ENCODE assay signal across 8 cellular contexts in genomic region chr7:131040467-131040932, GRCh38.
DNase-seq lines count a peak whose midpoint lies in the region; ATAC-seq and TF ChIP-seq lines count a peak whose summit lies in the region.

No MANE protein-coding gene starts in this region.

- POLR2A ChIA-PET in HEK293T (lab: Yijun Ruan, JAX) = interaction anchor here (0.7 kb wide), 1 partner anchor 58 kb away, joined by 3 read pairs; no protein-coding TSS in a partner anchor

- H3K36me3 ChIP-seq in WERI-Rb-1 (no peaks in the 10 kb centered on the region), endodermal cell (ENCODE audit: control insufficient read depth, insufficient read depth, low read length) (no peaks in the 10 kb centered on the region), subcutaneous abdominal adipose tissue (ENCODE audit: control insufficient read depth in 5 of 5, insufficient read depth in 5 of 5, low read length in 5 of 5) (peaks cover 0 to 7% (median 2%) of the 10 kb centered on the region in 5 donors)

- H3K27me3 Mint-ChIP-seq in endodermal cell (ENCODE audit: insufficient read depth) = no peaks in the 10 kb centered on the region

- TF ChIP-seq CTCF in WERI-Rb-1 (IDR thresholded peaks at IDR 0.05; ENCODE audit: low read depth, low read length) = peak; percentile 82
- peak; percentile 96 for TF ChIP-seq CTCF in endodermal cell (conservative IDR thresholded peaks at IDR 0.05)

- 11 to 17% methylated on average over 6 of the region's 6 CpGs for WGBS in endodermal cell (ENCODE audit: insufficient coverage in 1 of 2, insufficient read length in 1 of 2), 2 experiments

- peaks cover 3% of the 10 kb centered on the region for H3K36me3 Mint-ChIP-seq in endodermal cell (ENCODE audit: low read depth)

- H3K4me1 ChIP-seq in endodermal cell (ENCODE audit: control insufficient read depth, insufficient read depth, low read length) = no peaks in the 10 kb centered on the region
- H3K4me1 ChIP-seq in subcutaneous abdominal adipose tissue (ENCODE audit: control insufficient read depth in 5 of 5, insufficient read depth in 5 of 5, low read length in 5 of 5) = peaks cover 3 to 33% (median 23%) of the 10 kb centered on the region in 5 donors

- H3K4me3 ChIP-seq in WERI-Rb-1 (ENCODE audit: low read depth, low read length) (no peak overlapping the region), endodermal cell (ENCODE audit: low read length) (no peak overlapping the region), subcutaneous abdominal adipose tissue (ENCODE audit: low read depth in 1 of 5, low read length in 5 of 5) (no peak overlapping the region)

- CTCF ChIA-PET in HEK293T (lab: Yijun Ruan, JAX) = interaction anchor here (1.0 to 2.8 kb wide), 4 partner anchors 17 to 483 kb away, joined by 3 to 27 read pairs (median 4); no protein-coding TSS in a partner anchor

- H3K27ac Mint-ChIP-seq in endodermal cell = no peak overlapping the region

- peak; percentile 29 for DNase-seq in DMS 273 treated with DMSO at 0.1 percent for 48 hours (lab: John Stamatoyannopoulos, UW)
- peak; percentile 62 for DNase-seq in HEK293T (ENCODE audit: extremely low spot score)
- peak; percentile 61 for DNase-seq in NCI-H2171 treated with DMSO at 0.1 percent for 48 hours (lab: John Stamatoyannopoulos, UW)
- DNase-seq in WERI-Rb-1 = peak; percentile 37
- DNase-seq in endodermal cell = peak; percentile 83
- DNase-seq in lung microvascular endothelial cell (ENCODE audit: low read depth in 2 of 2) = peak; percentile 83

- H3K4me3 Mint-ChIP-seq in endodermal cell = no peak overlapping the region

- H3K9me3 ChIP-seq in WERI-Rb-1 (ENCODE audit: severe bottlenecking) (no peaks in the 10 kb centered on the region), endodermal cell (ENCODE audit: control insufficient read depth, low read length) (peaks cover 4% of the 10 kb centered on the region), subcutaneous abdominal adipose tissue (ENCODE audit: control insufficient read depth in 5 of 5, low read length in 5 of 5) (no peaks in the 10 kb centered on the region)

- H3K27me3 ChIP-seq in WERI-Rb-1 (ENCODE audit: insufficient read depth, low read depth, severe bottlenecking) (no peaks in the 10 kb centered on the region), endodermal cell (ENCODE audit: control insufficient read depth, insufficient read depth, low read length, poor library complexity, severe bottlenecking) (no peaks in the 10 kb centered on the region), subcutaneous abdominal adipose tissue (ENCODE audit: control insufficient read depth in 5 of 5, insufficient read depth in 4 of 5, low read length in 5 of 5) (no peaks in the 10 kb centered on the region)

- H3K27ac ChIP-seq in WERI-Rb-1 = no peak overlapping the region
- no peak overlapping the region for H3K27ac ChIP-seq in endodermal cell (ENCODE audit: low read depth, low read length)
- H3K27ac ChIP-seq in subcutaneous abdominal adipose tissue (ENCODE audit: low read depth, low read length) = peak overlapping the region; percentile 51

- H3K4me1 Mint-ChIP-seq in endodermal cell = peaks cover 11% of the 10 kb centered on the region

- H3K9me3 Mint-ChIP-seq in endodermal cell = peaks cover 3% of the 10 kb centered on the region

- H3K9ac ChIP-seq in endodermal cell (ENCODE audit: extremely low read depth, low read length, poor library complexity, severe bottlenecking) (no peak overlapping the region), subcutaneous abdominal adipose tissue (ENCODE audit: low read length in 5 of 5) (peak overlapping the region in 2 of 5 donors; percentile 15 to 30)

- ATAC-seq in GM21619 (IDR thresholded peaks at IDR 0.05; ENCODE audit: unreplicated experiment) = no peak

TF ChIP-seq in HEK293T, 16 proteins besides CTCF, POLR2A, EP300 and RAD21:
- TF ChIP-seq NFRKB (IDR thresholded peaks at IDR 0.05) (no peak), FOXM1 (IDR thresholded peaks at IDR 0.05; ENCODE audit: borderline replicate concordance) (no peak), SUZ12 (IDR thresholded peaks at IDR 0.05) (no peak), L3MBTL2 (conservative IDR thresholded peaks at IDR 0.05) (no peak), TARDBP (IDR thresholded peaks at IDR 0.05) (no peak), LEF1 (IDR thresholded peaks at IDR 0.05; ENCODE audit: borderline replicate concordance) (no peak), FOXK2 (IDR thresholded peaks at IDR 0.05) (no peak), HDGF (IDR thresholded peaks at IDR 0.05; ENCODE audit: borderline replicate concordance) (no peak)
- TF ChIP-seq, protein P1, sequence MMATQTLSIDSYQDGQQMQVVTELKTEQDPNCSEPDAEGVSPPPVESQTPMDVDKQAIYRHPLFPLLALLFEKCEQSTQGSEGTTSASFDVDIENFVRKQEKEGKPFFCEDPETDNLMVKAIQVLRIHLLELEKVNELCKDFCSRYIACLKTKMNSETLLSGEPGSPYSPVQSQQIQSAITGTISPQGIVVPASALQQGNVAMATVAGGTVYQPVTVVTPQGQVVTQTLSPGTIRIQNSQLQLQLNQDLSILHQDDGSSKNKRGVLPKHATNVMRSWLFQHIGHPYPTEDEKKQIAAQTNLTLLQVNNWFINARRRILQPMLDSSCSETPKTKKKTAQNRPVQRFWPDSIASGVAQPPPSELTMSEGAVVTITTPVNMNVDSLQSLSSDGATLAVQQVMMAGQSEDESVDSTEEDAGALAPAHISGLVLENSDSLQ (IDR thresholded peaks at IDR 0.05) = no peak

Comparison
In these comparisons a context has a peak if more than half of its experiments do, and no peak if none do; other contexts are left out.
1. DNase-seq: peak in every context shown above with its lines; median percentile 83 in endodermal cell; 83 in lung microvascular endothelial cell; 62 in HEK293T; 61 in NCI-H2171 treated with DMSO at 0.1 percent for 48 hours; 37 in WERI-Rb-1; 29 in DMS 273 treated with DMSO at 0.1 percent for 48 hours.